Comparison of ENCODE assay signal across 8 cellular contexts in genomic region chr7:76282344-76283253, GRCh38. TPM values are rescaled to one million over a fixed set of nuclear protein-coding genes. Genes with fewer than 3 reads are reported as not detected.
DNase-seq lines count a peak whose midpoint lies in the region; ATAC-seq and TF ChIP-seq lines count a peak whose summit lies in the region.

No MANE protein-coding gene starts in this region.

- no peaks in the 10 kb centered on the region for H3K4me1 ChIP-seq in MM.1S (ENCODE audit: low read length)
- H3K4me1 ChIP-seq in effector memory CD4-positive, alpha-beta T cell (ENCODE audit: control insufficient read depth, insufficient read depth, low read length, poor library complexity, severe bottlenecking), result peaks cover 8% of the 10 kb centered on the region
- peaks cover 6 to 10% of the 10 kb centered on the region in 2 donors for H3K4me1 ChIP-seq in naive thymus-derived CD4-positive, alpha-beta T cell (ENCODE audit: control insufficient read depth in 2 of 2, insufficient read depth in 2 of 2, low read length in 2 of 2)

- POLR2A ChIA-PET in naive thymus-derived CD4-positive, alpha-beta T cell (lab: Charles Lee), result interaction anchor here (0.8 kb wide), 1 partner anchor 67 kb away, joined by 3 read pairs; no protein-coding TSS in a partner anchor

- peaks cover 6 to 16% (median 14%) of the 10 kb centered on the region in 7 donors for H3K4me1 Mint-ChIP-seq in naive thymus-derived CD4-positive, alpha-beta T cell

- DNase-seq in AG08395 (ENCODE audit: low spot score), result peak; percentile 21
- DNase-seq in MM.1S, result no peak
- peak in 2 of 3 donors; percentile 8 to 22 for DNase-seq in effector memory CD4-positive, alpha-beta T cell
- DNase-seq in naive thymus-derived CD4-positive, alpha-beta T cell, result peak in 1 of 9 donors; percentile 47
- DNase-seq in NCI-H2227 treated with DMSO at 0.1 percent for 48 hours (lab: John Stamatoyannopoulos, UW), result no peak

- H3K79me2 ChIP-seq in MM.1S (ENCODE audit: low read length), result no peaks in the 10 kb centered on the region

- H4K20me1 ChIP-seq in MM.1S (ENCODE audit: insufficient read depth, low read length), result no peaks in the 10 kb centered on the region

- H3K36me3 ChIP-seq in MM.1S (replicated peaks; ENCODE audit: insufficient read depth, low read length), result no peaks in the 10 kb centered on the region
- H3K36me3 ChIP-seq in effector memory CD4-positive, alpha-beta T cell (ENCODE audit: control insufficient read depth, insufficient read depth, low read length), result no peaks in the 10 kb centered on the region
- H3K36me3 ChIP-seq in naive thymus-derived CD4-positive, alpha-beta T cell (ENCODE audit: control insufficient read depth in 2 of 3, insufficient read depth in 3 of 3, low read length in 3 of 3), result no peaks in the 10 kb centered on the region

- CTCF ChIA-PET in naive thymus-derived CD4-positive, alpha-beta T cell (lab: Charles Lee), result interaction anchor here (1.2 to 1.3 kb wide), 2 partner anchors 9 to 31 kb away, joined by 4 to 5 read pairs; no protein-coding TSS in a partner anchor

- no peaks in the 10 kb centered on the region for H3F3A ChIP-seq in MM.1S (ENCODE audit: insufficient read depth, low read length)

- no peak overlapping the region for H3K27ac ChIP-seq in MM.1S (ENCODE audit: low read length)
- H3K27ac ChIP-seq in effector memory CD4-positive, alpha-beta T cell (ENCODE audit: insufficient read depth, low read length, poor library complexity, severe bottlenecking), result no peak overlapping the region
- H3K27ac ChIP-seq in naive thymus-derived CD4-positive, alpha-beta T cell (ENCODE audit: low read depth, low read length), result no peak overlapping the region

- H3K4me3 ChIP-seq in MM.1S (ENCODE audit: low read length), result no peak overlapping the region
- peak overlapping the region; percentile 34 for H3K4me3 ChIP-seq in effector memory CD4-positive, alpha-beta T cell (ENCODE audit: insufficient read depth, low read depth, low read length, poor library complexity, severe bottlenecking)
- peak overlapping the region; percentile 10 for H3K4me3 ChIP-seq in naive thymus-derived CD4-positive, alpha-beta T cell (ENCODE audit: low read length)

- no peaks in the 10 kb centered on the region for H3K9me3 ChIP-seq in MM.1S (replicated peaks; ENCODE audit: insufficient read depth, low read length)
- H3K9me3 ChIP-seq in effector memory CD4-positive, alpha-beta T cell (ENCODE audit: control insufficient read depth, low read length), result no peaks in the 10 kb centered on the region
- H3K9me3 ChIP-seq in naive thymus-derived CD4-positive, alpha-beta T cell (ENCODE audit: control insufficient read depth in 2 of 3, low read length in 3 of 3), result no peaks in the 10 kb centered on the region

- peak; percentile 47 for ATAC-seq in naive thymus-derived CD4-positive, alpha-beta T cell
- ATAC-seq in GM19035 (IDR thresholded peaks at IDR 0.05; ENCODE audit: unreplicated experiment) (no peak), GM19463 (IDR thresholded peaks at IDR 0.05; ENCODE audit: unreplicated experiment) (no peak), GM21717 (IDR thresholded peaks at IDR 0.05; ENCODE audit: unreplicated experiment) (no peak)

- intact Hi-C loops in naive thymus-derived CD4-positive, alpha-beta T cell (cut with micrococcal nuclease), result loop anchor here in 1 of 2 donors (5.0 kb wide), 1 partner anchor 35 kb away; no protein-coding TSS in a partner anchor

- peaks cover 78% of the 10 kb centered on the region for H3K27me3 ChIP-seq in MM.1S (replicated peaks; ENCODE audit: insufficient read depth, low read length)
- H3K27me3 ChIP-seq in effector memory CD4-positive, alpha-beta T cell (replicated peaks; ENCODE audit: control insufficient read depth, insufficient read depth, low read length, poor library complexity, severe bottlenecking), result peaks cover 14% of the 10 kb centered on the region
- peaks cover 4 to 6% of the 10 kb centered on the region in 2 donors for H3K27me3 ChIP-seq in naive thymus-derived CD4-positive, alpha-beta T cell (ENCODE audit: control insufficient read depth in 2 of 2, insufficient read depth in 2 of 2, low read length in 2 of 2)

- H3K4me3 Mint-ChIP-seq in naive thymus-derived CD4-positive, alpha-beta T cell, result peak overlapping the region; percentile 68 to 88 (median 82)

- 0 out of 2 replicates have a peak overlapping the region, but pooled peaks have one; percentile 29 for H3K4me2 ChIP-seq in MM.1S (ENCODE audit: low read depth, low read length)

- peaks cover 0 to 6% (median 3%) of the 10 kb centered on the region in 5 donors for H3K36me3 Mint-ChIP-seq in naive thymus-derived CD4-positive, alpha-beta T cell

- H3K9me2 ChIP-seq in MM.1S (replicated peaks; ENCODE audit: insufficient read depth, low read length), result no peaks in the 10 kb centered on the region

- H3K27ac Mint-ChIP-seq in naive thymus-derived CD4-positive, alpha-beta T cell, result no peak overlapping the region

- no peak overlapping the region for H2AFZ ChIP-seq in MM.1S (ENCODE audit: low read length)

- H3K9ac ChIP-seq in MM.1S (ENCODE audit: low read length), result no peak overlapping the region

- TF ChIP-seq CTCF in MM.1S (IDR thresholded peaks at IDR 0.05; ENCODE audit: low read length), result no peak

- H3K27me3 Mint-ChIP-seq in naive thymus-derived CD4-positive, alpha-beta T cell, result peaks cover 28 to 57% (median 30%) of the 10 kb centered on the region in 5 donors

- no peaks in the 10 kb centered on the region for H3K9me3 Mint-ChIP-seq in naive thymus-derived CD4-positive, alpha-beta T cell

RNA-seq across cellular contexts. Expression of gene HSPB1, which starts 19.9 kb away (rescaled TPM):
- 10 to 100 TPM; 26.3 to 47.2 (median 40.5) TPM for total RNA-seq in naive thymus-derived CD4-positive, alpha-beta T cell
- polyA plus RNA-seq in naive thymus-derived CD4-positive, alpha-beta T cell, result 10 to 100 TPM; 68.6 to 93.5 TPM

Comparison
In these comparisons a context has a peak if more than half of its experiments do, and no peak if none do; other contexts are left out.
1. DNase-seq: peak in AG08395 (single experiment) and effector memory CD4-positive, alpha-beta T cell (2 of 3); none in MM.1S (single experiment) and NCI-H2227 treated with DMSO at 0.1 percent for 48 hours (single experiment).